ENCODE assay signal across 8 cellular contexts in genomic region chr17:27548369-27548768, GRCh38.
"Had no signal": no experiment of that assay in that cellular context is flagged by ENCODE, and none has a peak within 500 bp of the region (broad histone marks: within the 10 kb centered on the region; RNA-seq: fewer than 3 reads in every experiment).

No MANE protein-coding gene starts in this region.

- H3K4me2 ChIP-seq: GM23338 had no signal

- DNase-seq: H9, HCEC 1CT, IMR-90, KBM-7 had no signal

- FAIRE-seq: H1, H54, HTR-8/SVneo had no signal

- ATAC-seq: GM23338 had no signal

- H3K4me3 ChIP-seq: GM23338 had no signal
